ENCODE assay signal across 8 cellular contexts in the genomic region with DNA sequence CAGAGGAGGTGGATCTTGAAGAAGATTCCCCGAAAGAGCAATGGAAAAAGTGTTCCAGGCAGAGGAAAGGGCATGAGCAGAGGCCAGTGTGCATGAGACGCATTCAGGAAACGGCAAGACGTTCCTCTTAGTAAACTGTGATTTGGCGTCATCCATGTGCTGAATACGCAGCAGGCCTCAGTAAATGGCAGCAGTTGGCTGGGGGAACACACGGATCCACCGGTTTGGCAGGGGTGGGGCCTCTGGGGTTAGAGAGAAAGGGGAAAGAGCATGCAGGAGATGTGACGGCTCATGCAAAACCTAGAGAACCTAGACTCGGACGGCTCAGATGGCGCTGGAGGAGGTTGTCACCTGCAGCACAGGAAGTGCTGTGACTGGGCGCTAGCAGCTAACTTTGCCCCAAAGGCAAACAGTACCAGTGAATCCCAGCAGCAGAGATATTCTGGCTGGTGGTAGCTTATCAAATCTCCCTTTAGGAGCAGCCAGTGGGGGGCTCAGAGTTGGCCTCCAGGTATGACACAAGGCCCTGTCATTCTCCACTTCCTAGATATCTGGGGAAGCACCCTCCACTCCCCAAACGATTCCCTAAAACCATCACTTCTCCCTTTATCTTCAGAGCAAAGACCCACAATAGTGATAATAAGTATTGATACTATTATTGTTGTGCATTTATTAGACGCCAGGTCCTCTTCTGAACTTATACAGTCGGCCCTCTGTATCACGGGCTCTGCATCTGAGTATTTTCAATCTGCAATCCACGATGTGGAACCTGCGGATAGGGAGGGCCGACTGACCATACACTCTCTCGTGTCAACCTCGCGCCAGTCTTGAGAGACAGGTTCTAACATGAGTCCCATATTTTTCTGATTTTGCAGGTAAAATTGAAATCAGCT. TPM values are rescaled to one million over a fixed set of nuclear protein-coding genes. Genes with fewer than 3 reads are reported as not detected.
DNase-seq lines count a peak whose midpoint lies in the region; ATAC-seq, FAIRE-seq and TF ChIP-seq lines count a peak whose summit lies in the region.

No MANE protein-coding gene starts in this region.

- peaks cover 87 to 89% of the 10 kb centered on the region in 2 donors for H3K4me1 Mint-ChIP-seq in natural killer cell treated with Interleukin-12 subunit alpha and Interleukin-12 subunit beta and Interleukin-15 and Interleukin-18, amount 100 ng/mL, for 72 hours (ENCODE audit: low read depth in 2 of 2)

- no peak overlapping the region for H3K4me3 ChIP-seq in DND-41 (ENCODE audit: low read depth in 1 of 2, low read length in 2 of 2)
- peak overlapping the region; percentile 19 for H3K4me3 ChIP-seq in OCI-LY1 (ENCODE audit: low read depth, low read length, poor library complexity, severe bottlenecking)

- H3K4me3 Mint-ChIP-seq in natural killer cell treated with Interleukin-12 subunit alpha and Interleukin-12 subunit beta and Interleukin-15 and Interleukin-18, amount 100 ng/mL, for 72 hours = peak overlapping the region; percentile 81

- no peak overlapping the region for H3K9ac ChIP-seq in DND-41 (ENCODE audit: low read depth, low read length)
- peak overlapping the region; percentile 59 for H3K9ac ChIP-seq in OCI-LY1 (ENCODE audit: low read length)

- TF ChIP-seq CTCF in DND-41 (IDR thresholded peaks at IDR 0.05; ENCODE audit: borderline replicate concordance, extremely low read depth, low read length, poor library complexity, severe bottlenecking) (no peak), OCI-LY1 (IDR thresholded peaks at IDR 0.05; ENCODE audit: low read length) (no peak), D721Med (IDR thresholded peaks at IDR 0.05; ENCODE audit: insufficient read depth, missing control alignments) (no peak)

- no peak overlapping the region for H3K4me2 ChIP-seq in DND-41 (ENCODE audit: insufficient read depth, low read length)
- H3K4me2 ChIP-seq in OCI-LY1 (ENCODE audit: low read length) = peak overlapping the region; percentile 56

- FAIRE-seq in D721Med (lab: Jason Lieb, UNC) = no peak

- peaks cover 6% of the 10 kb centered on the region for H3K36me3 Mint-ChIP-seq in natural killer cell treated with Interleukin-12 subunit alpha and Interleukin-12 subunit beta and Interleukin-15 and Interleukin-18, amount 100 ng/mL, for 72 hours

- H4K20me1 ChIP-seq in DND-41 (ENCODE audit: insufficient read depth, low read length) = no peaks in the 10 kb centered on the region
- H4K20me1 ChIP-seq in OCI-LY1 (ENCODE audit: insufficient read depth, low read length) = no peaks in the 10 kb centered on the region

- DNase-seq in DND-41 (peak; percentile 47), epidermal melanocyte (ENCODE audit: insufficient read length, low spot score) (no peak), D721Med (ENCODE audit: insufficient read length, low spot score) (no peak), head of caudate nucleus (no peak)
- peak; percentile 61 for DNase-seq in activated effector memory CD4-positive, alpha-beta T cell treated with Interleukin-2 at 50 U/mL for 16 hours
- no peak for DNase-seq in natural killer cell treated with Interleukin-12 subunit alpha and Interleukin-12 subunit beta and Interleukin-15 and Interleukin-18, amount 100 ng/mL, for 72 hours (ENCODE audit: low spot score)

- no peaks in the 10 kb centered on the region for H3K9me3 Mint-ChIP-seq in natural killer cell treated with Interleukin-12 subunit alpha and Interleukin-12 subunit beta and Interleukin-15 and Interleukin-18, amount 100 ng/mL, for 72 hours

- H3K9me2 ChIP-seq in OCI-LY1 (ENCODE audit: low read depth, low read length) = no peaks in the 10 kb centered on the region

- no peaks in the 10 kb centered on the region for H3K36me3 ChIP-seq in DND-41 (ENCODE audit: insufficient read depth, low read length)
- H3K36me3 ChIP-seq in OCI-LY1 (ENCODE audit: insufficient read depth, low read length) = peaks cover 9% of the 10 kb centered on the region; the same call in 1 of the 2 replicates

- H3K9me3 ChIP-seq in DND-41 (ENCODE audit: insufficient read depth, low read length, severe bottlenecking) (no peaks in the 10 kb centered on the region), OCI-LY1 (ENCODE audit: low read length) (no peaks in the 10 kb centered on the region)

- 0 out of 2 replicates have a peak, but pooled peaks cover 4% of the 10 kb centered on the region for H3F3A ChIP-seq in OCI-LY1 (ENCODE audit: insufficient read depth, low read length)

- H3K27ac ChIP-seq in DND-41 (ENCODE audit: low read length) (peak overlapping the region; percentile 56), OCI-LY1 (ENCODE audit: low read depth, low read length, poor library complexity, severe bottlenecking) (peak overlapping the region; percentile 93)

- H3K79me2 ChIP-seq in DND-41 (ENCODE audit: insufficient read depth, low read length) (peaks cover 21% of the 10 kb centered on the region), OCI-LY1 (ENCODE audit: insufficient read depth, low read length) (no peaks in the 10 kb centered on the region)

- H3K27me3 ChIP-seq in DND-41 (ENCODE audit: insufficient read depth, low read length, poor library complexity) (no peaks in the 10 kb centered on the region), OCI-LY1 (ENCODE audit: insufficient read depth, low read length) (peaks cover 5% of the 10 kb centered on the region; the same call in 1 of the 2 replicates)

- H2AFZ ChIP-seq in DND-41 (ENCODE audit: low read depth, low read length) (no peak overlapping the region), OCI-LY1 (ENCODE audit: low read length) (no peak overlapping the region)

- H3K4me1 ChIP-seq in DND-41 (ENCODE audit: insufficient read depth, low read length) = peaks cover 62% of the 10 kb centered on the region
- H3K4me1 ChIP-seq in OCI-LY1 (ENCODE audit: insufficient read depth, low read length, severe bottlenecking) = peaks cover 97% of the 10 kb centered on the region

- intact Hi-C loops in head of caudate nucleus (cut with DNase I) = no loop called here

- H3K27me3 Mint-ChIP-seq in natural killer cell treated with Interleukin-12 subunit alpha and Interleukin-12 subunit beta and Interleukin-15 and Interleukin-18, amount 100 ng/mL, for 72 hours = no peaks in the 10 kb centered on the region

- ATAC-seq in DND-41 (ENCODE audit: insufficient read depth, low read depth) (peak; percentile 66), GM18868 (IDR thresholded peaks at IDR 0.05; ENCODE audit: unreplicated experiment) (no peak)
- ATAC-seq in natural killer cell treated with Interleukin-12 subunit alpha and Interleukin-12 subunit beta and Interleukin-15 and Interleukin-18, amount 100 ng/mL, for 72 hours = peak; percentile 72 to 73

- peak overlapping the region; percentile 98 to 100 for H3K27ac Mint-ChIP-seq in natural killer cell treated with Interleukin-12 subunit alpha and Interleukin-12 subunit beta and Interleukin-15 and Interleukin-18, amount 100 ng/mL, for 72 hours

RNA-seq across cellular contexts. Expression of a gene that starts 7.6 kb away (rescaled TPM):
- total RNA-seq in natural killer cell treated with Interleukin-12 subunit alpha and Interleukin-12 subunit beta and Interleukin-15 and Interleukin-18, amount 100 ng/mL, for 72 hours = 100 to 1,000 TPM; 150 to 153 TPM

RNA-seq across cellular contexts. Expression of a gene that starts 26.6 kb away (rescaled TPM):
- 1 to 10 TPM in 1 of 2 donors, under 1 TPM in 1; 0.31 to 1.1 TPM for total RNA-seq in natural killer cell treated with Interleukin-12 subunit alpha and Interleukin-12 subunit beta and Interleukin-15 and Interleukin-18, amount 100 ng/mL, for 72 hours

Comparison
In these comparisons a context has a peak if more than half of its experiments do, and no peak if none do; other contexts are left out.
1. DNase-seq: peak in DND-41 (single experiment) and activated effector memory CD4-positive, alpha-beta T cell treated with Interleukin-2 at 50 U/mL for 16 hours (single experiment); none in natural killer cell treated with Interleukin-12 subunit alpha and Interleukin-12 subunit beta and Interleukin-15 and Interleukin-18, amount 100 ng/mL, for 72 hours (single experiment), epidermal melanocyte (single experiment), D721Med (single experiment) and head of caudate nucleus (0 of 42).